ENCODE assay signal across 20 cellular contexts in genomic region chr13:109330123-109330522, GRCh38.
"Had no signal": no experiment of that assay in that cellular context is flagged by ENCODE, and none has a peak within 500 bp of the region (broad histone marks: within the 10 kb centered on the region; RNA-seq: fewer than 3 reads in every experiment).

No MANE protein-coding gene starts in this region.

- H3K79me2 ChIP-seq: hepatocyte had no signal

- DNase-seq: colonic mucosa; cortex of kidney; effector memory CD4-positive, alpha-beta T cell; foreskin keratinocyte; heart left ventricle; hypothalamus; immature natural killer cell; islet precursor cell; kidney; kidney glomerular epithelial cell; left colon; left ventricle myocardium superior; mammary epithelial cell; mucosa of descending colon; naive B cell had no signal

- H3K9me3 ChIP-seq: colonic mucosa, esophagus muscularis mucosa, gastroesophageal sphincter, heart left ventricle, mucosa of descending colon had no signal

- H3K4me3 ChIP-seq: colonic mucosa, esophagus muscularis mucosa, gastroesophageal sphincter, heart left ventricle, hepatocyte, lung, mucosa of descending colon had no signal

- H2AFZ ChIP-seq: hepatocyte had no signal

- H3K4me2 ChIP-seq: hepatocyte had no signal

- H3K36me3 ChIP-seq: colonic mucosa, esophagus muscularis mucosa, gastroesophageal sphincter, heart left ventricle had no signal

- H3K4me1 ChIP-seq: colonic mucosa, esophagus muscularis mucosa, foreskin keratinocyte, gastroesophageal sphincter had no signal

- H3K27ac ChIP-seq: colonic mucosa, esophagus muscularis mucosa, foreskin keratinocyte, gastroesophageal sphincter, heart left ventricle, hepatocyte had no signal

- ATAC-seq: gastroesophageal sphincter, heart left ventricle, left colon, left lobe of liver, left ventricle myocardium superior, mucosa of descending colon had no signal

- H3K27me3 ChIP-seq: colonic mucosa, esophagus muscularis mucosa, foreskin keratinocyte, gastroesophageal sphincter, heart left ventricle, hepatocyte had no signal
